Comparison of ENCODE assay signal across 26 cellular contexts in the genomic region with DNA sequence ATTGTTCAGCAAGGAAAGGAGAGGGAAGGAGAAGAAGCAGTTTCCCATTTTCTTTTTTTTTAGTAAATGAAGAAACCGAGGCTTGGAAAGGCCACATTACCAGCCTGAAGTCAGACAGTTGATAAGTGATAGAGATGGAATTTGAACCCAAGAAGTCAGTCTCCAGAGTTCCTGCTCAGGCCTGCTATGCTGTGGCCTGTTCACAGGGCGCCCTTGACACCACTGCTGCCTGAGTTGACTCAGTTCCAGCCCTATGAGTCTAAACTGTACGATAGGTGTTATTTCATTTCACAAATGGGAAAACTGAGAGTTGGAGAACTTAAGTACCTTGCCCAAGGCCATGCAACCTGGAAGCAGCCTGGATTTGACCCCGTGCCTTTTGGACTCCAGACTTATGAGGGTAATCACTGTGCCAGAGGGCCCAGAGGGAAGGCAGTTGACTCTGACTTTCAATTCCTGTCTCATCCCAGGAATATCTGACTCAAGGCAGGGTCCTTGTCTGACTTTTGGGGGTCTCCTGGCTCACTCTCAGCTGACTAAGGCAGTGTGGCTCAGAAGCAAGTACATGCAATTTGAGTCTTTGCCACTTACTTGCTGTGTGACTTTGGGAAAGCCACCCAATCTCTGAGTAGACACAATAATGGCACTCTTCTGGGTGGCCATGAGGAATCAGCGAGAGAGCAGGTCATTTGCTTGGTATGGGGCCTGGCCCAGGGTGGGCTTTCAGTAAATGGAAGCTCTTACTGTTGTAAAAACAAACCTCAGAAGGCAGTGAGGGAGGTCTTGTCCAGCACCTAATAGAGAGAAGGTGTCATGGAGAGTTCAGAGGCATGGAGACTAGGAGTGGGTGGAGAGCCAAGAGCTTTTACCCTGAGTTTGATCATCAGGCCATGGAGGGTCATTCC. TPM values are rescaled to one million over a fixed set of nuclear protein-coding genes. Genes with fewer than 3 reads are reported as not detected.
DNase-seq lines count a peak whose midpoint lies in the region; ATAC-seq, FAIRE-seq and TF ChIP-seq lines count a peak whose summit lies in the region.
"Had no signal": no experiment of that assay in that cellular context is flagged by ENCODE, and none has a peak within 500 bp of the region (broad histone marks: within the 10 kb centered on the region; RNA-seq: fewer than 3 reads in every experiment).

No MANE protein-coding gene starts in this region.

- H3K27ac Mint-ChIP-seq in stimulated activated naive B cell treated with anti-CD40 and anti-IgM and Interleukin-4, amounts not matched to agents 10 μg/mL and 1 μg/mL and 100 μg/mL, for 72 hours, result no peak overlapping the region
- H3K27ac Mint-ChIP-seq in activated CD8-positive, alpha-beta T cell treated with anti-CD3 and anti-CD28 coated beads for 36 hours, result no peak overlapping the region
- H3K27ac Mint-ChIP-seq: CD4-positive, alpha-beta T cell; CD8-positive, alpha-beta memory T cell; GM23338; H9; HFFc6 had no signal

- no peak overlapping the region for H3K4me2 ChIP-seq in HepG2 (ENCODE audit: low read depth, low read length)
- H3K4me2 ChIP-seq: A549; BLaER1 treated with 17β-estradiol and CSF1 and Interleukin-3, amounts not matched to agents 10 nM and 100 nM; GM23338 had no signal

- H3K27ac ChIP-seq in HepG2 (ENCODE audit: extremely low read length, insufficient read depth, low read length) (no peak overlapping the region), right lobe of liver (no peak overlapping the region), WERI-Rb-1 (peak overlapping the region; percentile 86), left lung (no peak overlapping the region)
- H3K27ac ChIP-seq: A549; BLaER1 treated with 17β-estradiol and CSF1 and Interleukin-3, amounts not matched to agents 10 nM and 100 nM had no signal

- no peak overlapping the region for H3K4me3 Mint-ChIP-seq in stimulated activated naive B cell treated with anti-CD40 and anti-IgM and Interleukin-4, amounts not matched to agents 10 μg/mL and 1 μg/mL and 100 μg/mL, for 72 hours
- H3K4me3 Mint-ChIP-seq in activated CD8-positive, alpha-beta T cell treated with anti-CD3 and anti-CD28 coated beads for 36 hours, result no peak overlapping the region
- H3K4me3 Mint-ChIP-seq: CD14-positive monocyte; CD4-positive, alpha-beta T cell; GM23338; H9; HFFc6 had no signal

- H3K79me2 ChIP-seq in HepG2 (ENCODE audit: insufficient read depth, low read length), result no peaks in the 10 kb centered on the region

- H3K4me1 ChIP-seq in HepG2 (ENCODE audit: insufficient read depth, low read length), result 0 out of 2 replicates have a peak, but pooled peaks cover 9% of the 10 kb centered on the region
- H3K4me1 ChIP-seq in right lobe of liver, result no peaks in the 10 kb centered on the region
- no peaks in the 10 kb centered on the region for H3K4me1 ChIP-seq in left lung
- H3K4me1 ChIP-seq: BE2C; BLaER1 treated with 17β-estradiol and CSF1 and Interleukin-3, amounts not matched to agents 10 nM and 100 nM had no signal

- no peaks in the 10 kb centered on the region for H3K4me1 Mint-ChIP-seq in stimulated activated naive B cell treated with anti-CD40 and anti-IgM and Interleukin-4, amounts not matched to agents 10 μg/mL and 1 μg/mL and 100 μg/mL, for 72 hours
- no peaks in the 10 kb centered on the region for H3K4me1 Mint-ChIP-seq in activated CD8-positive, alpha-beta T cell treated with anti-CD3 and anti-CD28 coated beads for 36 hours (ENCODE audit: low read depth)
- H3K4me1 Mint-ChIP-seq: CD14-positive monocyte; CD8-positive, alpha-beta memory T cell had no signal

- peaks cover 0 to 7% of the 10 kb centered on the region in 2 donors for H3K9me3 Mint-ChIP-seq in stimulated activated naive B cell treated with anti-CD40 and anti-IgM and Interleukin-4, amounts not matched to agents 10 μg/mL and 1 μg/mL and 100 μg/mL, for 72 hours
- peaks cover 4% of the 10 kb centered on the region for H3K9me3 Mint-ChIP-seq in activated CD8-positive, alpha-beta T cell treated with anti-CD3 and anti-CD28 coated beads for 36 hours
- H3K9me3 Mint-ChIP-seq: CD4-positive, alpha-beta T cell; GM23338; H9; HFFc6 had no signal

- H3K9me3 ChIP-seq in HepG2 (ENCODE audit: low read length) (no peaks in the 10 kb centered on the region), right lobe of liver (no peaks in the 10 kb centered on the region), WERI-Rb-1 (ENCODE audit: severe bottlenecking) (peaks cover 10% of the 10 kb centered on the region), left lung (no peaks in the 10 kb centered on the region)
- H3K9me3 ChIP-seq: A549, BE2C had no signal

- peaks cover 17 to 26% of the 10 kb centered on the region in 2 donors for H3K27me3 Mint-ChIP-seq in stimulated activated naive B cell treated with anti-CD40 and anti-IgM and Interleukin-4, amounts not matched to agents 10 μg/mL and 1 μg/mL and 100 μg/mL, for 72 hours
- peaks cover 3% of the 10 kb centered on the region for H3K27me3 Mint-ChIP-seq in activated CD8-positive, alpha-beta T cell treated with anti-CD3 and anti-CD28 coated beads for 36 hours

- 24% methylated on average over 4 of the region's 5 CpGs for WGBS in HepG2 (ENCODE audit: low lambda C conversion rate)
- WGBS in right lobe of liver (ENCODE audit: insufficient coverage, low coverage, low lambda C conversion rate, missing lambda C conversion rate), result 84% methylated on average over 3 of the region's 5 CpGs

- no peak for TF ChIP-seq EP300 in HepG2 (IDR thresholded peaks at IDR 0.05; ENCODE audit: low read depth in 2 of 2, low read length in 2 of 2)
- no peak for TF ChIP-seq EP300 in HepG2 (CRISPR knock-in tag; IDR thresholded peaks at IDR 0.05; ENCODE audit: borderline replicate concordance)

- DNase-seq in HepG2 (ENCODE audit: low spot score) (no peak), right lobe of liver (no peak), WERI-Rb-1 (no peak), left colon (no peak), left lung (no peak)
- DNase-seq in stimulated activated naive B cell treated with anti-CD40 and anti-IgM and Interleukin-4, amounts not matched to agents 10 μg/mL and 1 μg/mL and 100 μg/mL, for 72 hours, result no peak
- no peak for DNase-seq in activated CD8-positive, alpha-beta T cell treated with anti-CD3 and anti-CD28 coated beads for 36 hours
- DNase-seq: 8988T; ACHN; AML-193; BE2C; CD4-positive, alpha-beta T cell; CD8-positive, alpha-beta memory T cell; DMS 273 treated with DMSO at 0.1 percent for 48 hours; DMS79; EL; GDM1; H9; HFFc6 had no signal

- TF ChIP-seq RAD21 in HepG2 (CRISPR knock-in tag; IDR thresholded peaks at IDR 0.05), result no peak

- no peaks in the 10 kb centered on the region for H4K20me1 ChIP-seq in HepG2 (ENCODE audit: insufficient read depth, low read length)
- H4K20me1 ChIP-seq: BLaER1 treated with 17β-estradiol and CSF1 and Interleukin-3, amounts not matched to agents 10 nM and 100 nM had no signal

- H3K4me3 ChIP-seq in HepG2 (replicated peaks in 1 of 3; ENCODE audit: insufficient read depth in 1 of 3, low read depth in 2 of 3, low read length in 3 of 3), result no peak overlapping the region
- H3K4me3 ChIP-seq in right lobe of liver, result no peak overlapping the region
- no peak overlapping the region for H3K4me3 ChIP-seq in WERI-Rb-1 (ENCODE audit: low read depth, low read length)
- H3K4me3 ChIP-seq in left lung, result no peak overlapping the region
- H3K4me3 ChIP-seq: A549; BLaER1 treated with 17β-estradiol and CSF1 and Interleukin-3, amounts not matched to agents 10 nM and 100 nM; GM12878; GM23338 had no signal

- no TSS peak for BruUV-seq in HepG2 (replicated peaks; lab: Mats Ljungman, UMichigan)

- ATAC-seq in HepG2, result peak; percentile 37
- ATAC-seq in right lobe of liver, result no peak
- peak; percentile 57 for ATAC-seq in left colon
- ATAC-seq in stimulated activated naive B cell treated with anti-CD40 and anti-IgM and Interleukin-4, amounts not matched to agents 10 μg/mL and 1 μg/mL and 100 μg/mL, for 72 hours (replicated peaks), result no peak
- no peak for ATAC-seq in activated CD8-positive, alpha-beta T cell treated with anti-CD3 and anti-CD28 coated beads for 36 hours
- no peak for ATAC-seq in left lung
- ATAC-seq: A549, GM12878, GM23338, HCT116 had no signal

- FAIRE-seq in HepG2 (lab: Jason Lieb, UNC), result no peak
- FAIRE-seq: A549, D721Med, GM12878 had no signal

- no peak for TF ChIP-seq CTCF in HepG2 (CRISPR knock-in tag; IDR thresholded peaks at IDR 0.05)
- TF ChIP-seq CTCF in right lobe of liver (IDR thresholded peaks at IDR 0.05), result no peak
- TF ChIP-seq CTCF in WERI-Rb-1 (IDR thresholded peaks at IDR 0.05; ENCODE audit: low read depth, low read length), result no peak
- TF ChIP-seq CTCF in activated CD8-positive, alpha-beta T cell treated with anti-CD3 and anti-CD28 coated beads for 36 hours (IDR thresholded peaks at IDR 0.05), result no peak
- TF ChIP-seq CTCF in left lung (IDR thresholded peaks at IDR 0.05), result no peak

- TF ChIP-seq POLR2A in HepG2 (IDR thresholded peaks at IDR 0.05; ENCODE audit: insufficient read depth in 1 of 2, low read depth in 2 of 2, low read length in 2 of 2) (no peak), right lobe of liver (IDR thresholded peaks at IDR 0.05) (no peak)

- intact Hi-C loops in HepG2 (cut with micrococcal nuclease; ENCODE audit: unreplicated experiment) (no loop called here), right lobe of liver (cut with DNase I) (no loop called here), left colon (cut with DNase I, micrococcal nuclease) (no loop called here), left lung (cut with DNase I) (no loop called here)
- intact Hi-C loops in activated CD8-positive, alpha-beta T cell treated with anti-CD3 and anti-CD28 coated beads for 36 hours (cut with micrococcal nuclease), result no loop called here

- no peak overlapping the region for H2AFZ ChIP-seq in HepG2 (ENCODE audit: low read length)

- CTCF ChIA-PET in HepG2 (lab: Yijun Ruan, JAX; ENCODE audit: low intra/inter-chr PET ratio, low total read pairs), result no interaction called here
- CTCF ChIA-PET in activated CD8-positive, alpha-beta T cell treated with anti-CD3 and anti-CD28 coated beads for 36 hours (lab: Charles Lee), result interaction anchor here (0.7 to 1.1 kb wide), 3 partner anchors 15 to 379 kb away, joined by 3 to 5 read pairs (median 3); no protein-coding TSS in a partner anchor

- no peaks in the 10 kb centered on the region for H3K36me3 Mint-ChIP-seq in stimulated activated naive B cell treated with anti-CD40 and anti-IgM and Interleukin-4, amounts not matched to agents 10 μg/mL and 1 μg/mL and 100 μg/mL, for 72 hours
- no peaks in the 10 kb centered on the region for H3K36me3 Mint-ChIP-seq in activated CD8-positive, alpha-beta T cell treated with anti-CD3 and anti-CD28 coated beads for 36 hours (ENCODE audit: low read depth)
- H3K36me3 Mint-ChIP-seq: CD14-positive monocyte had no signal

- H3K27me3 ChIP-seq in HepG2 (ENCODE audit: control insufficient read depth in 1 of 2, insufficient read depth in 2 of 2, low read length in 2 of 2), result peaks cover 0 to 1% of the 10 kb centered on the region in 2 experiments; a peak in 2 of 5 replicates
- H3K27me3 ChIP-seq in right lobe of liver, result no peaks in the 10 kb centered on the region
- no peaks in the 10 kb centered on the region for H3K27me3 ChIP-seq in WERI-Rb-1 (ENCODE audit: insufficient read depth, low read depth, severe bottlenecking)
- H3K27me3 ChIP-seq in left lung, result peaks cover 0 to 2% of the 10 kb centered on the region in 2 donors
- H3K27me3 ChIP-seq: BE2C; BLaER1 treated with 17β-estradiol and CSF1 and Interleukin-3, amounts not matched to agents 10 nM and 100 nM had no signal

- no peak overlapping the region for H3K9ac ChIP-seq in HepG2 (ENCODE audit: insufficient read depth, low read depth, low read length)
- H3K9ac ChIP-seq: BLaER1 treated with 17β-estradiol and CSF1 and Interleukin-3, amounts not matched to agents 10 nM and 100 nM had no signal

- H3K36me3 ChIP-seq in HepG2 (replicated peaks in 1 of 2; ENCODE audit: control insufficient read depth in 1 of 2, insufficient read depth in 2 of 2, low read length in 2 of 2) (no peaks in the 10 kb centered on the region), right lobe of liver (no peaks in the 10 kb centered on the region), WERI-Rb-1 (no peaks in the 10 kb centered on the region), left lung (no peaks in the 10 kb centered on the region)
- H3K36me3 ChIP-seq: BE2C; BLaER1 treated with 17β-estradiol and CSF1 and Interleukin-3, amounts not matched to agents 10 nM and 100 nM had no signal

- POLR2A ChIA-PET in HepG2 (lab: Yijun Ruan, JAX), result no interaction called here
- POLR2A ChIA-PET in activated CD8-positive, alpha-beta T cell treated with anti-CD3 and anti-CD28 coated beads for 36 hours (lab: Charles Lee), result no interaction called here

- in situ Hi-C loops in HepG2 (cut with HindIII; ENCODE audit: extremely low pct_ligation_motif_present, low pct_unique_long_range_greater_than_20kb), result no loop called here

RNA-seq across cellular contexts. Expression of gene RBM20, which starts 17.9 kb away (rescaled TPM):
- total RNA-seq in HepG2 (2016; rRNA removed; fragmentation: Illumina TruSeq; extraction: Trizol) (0.02 TPM in 1 of 2 replicates, not detected in the other), right lobe of liver (under 1 TPM; 0.04 to 0.29 (median 0.06) TPM), left colon (1 to 10 TPM in 1 of 2 donors, under 1 TPM in 1; 0.92 to 1.9 TPM), left lung (under 1 TPM; 0.55 to 0.65 TPM)
- total RNA-seq in HepG2 (2016; cell fraction: cytosol; rRNA removed; fragmentation: Illumina TruSeq; extraction: Trizol; ENCODE audit: low read depth), result not detected in 2 replicates
- 0.03 and 0.06 TPM in 2 replicates for total RNA-seq in HepG2 (2016; cell fraction: insoluble cytoplasmic fraction; rRNA removed; fragmentation: Illumina TruSeq; extraction: Trizol)
- not detected in 2 replicates for total RNA-seq in HepG2 (2016; cell fraction: membrane; rRNA removed; fragmentation: Illumina TruSeq; extraction: Trizol)
- 0.13 TPM in 1 of 2 replicates, not detected in the other for total RNA-seq in HepG2 (2016; cell fraction: nucleus; rRNA removed; fragmentation: Illumina TruSeq; extraction: Trizol)
- polyA plus RNA-seq in HepG2 (2011; rRNA removed), result 0.16 and 0.22 TPM in 2 replicates
- 0.04 TPM in 2 replicates for polyA plus RNA-seq in HepG2 (2011; cell fraction: cytosol; rRNA removed)
- 0.32 and 0.40 TPM in 2 replicates for polyA plus RNA-seq in HepG2 (2011; cell fraction: nucleus; rRNA removed)
- polyA plus RNA-seq in HepG2 (2012), result 0.09 TPM in 2 replicates
- not detected in 2 replicates for polyA plus RNA-seq in HepG2 (2016; cell fraction: cytosol; fragmentation: Illumina TruSeq; extraction: Trizol; ENCODE audit: low read depth)
- not detected in 2 replicates for polyA plus RNA-seq in HepG2 (2016; cell fraction: insoluble cytoplasmic fraction; fragmentation: Illumina TruSeq; extraction: Trizol; ENCODE audit: low read depth)
- polyA plus RNA-seq in HepG2 (2016; cell fraction: membrane; fragmentation: Illumina TruSeq; extraction: Trizol; ENCODE audit: low read depth), result 0.02 and 0.16 TPM in 2 replicates
- 0.17 and 0.34 TPM in 2 replicates for polyA plus RNA-seq in HepG2 (2016; cell fraction: nucleus; fragmentation: Illumina TruSeq; extraction: Trizol; ENCODE audit: insufficient read depth, low read depth)
- polyA minus RNA-seq in HepG2 (2011; rRNA and poly(A)+ RNA removed; ENCODE audit: low replicate concordance), result not detected in 2 replicates
- not detected in 2 replicates for polyA minus RNA-seq in HepG2 (2011; cell fraction: cytosol; rRNA and poly(A)+ RNA removed)
- 0.12 and 0.13 TPM in 2 replicates for polyA minus RNA-seq in HepG2 (2011; cell fraction: nucleus; rRNA and poly(A)+ RNA removed)
- total RNA-seq in activated CD8-positive, alpha-beta T cell treated with anti-CD3 and anti-CD28 coated beads for 36 hours, result under 1 TPM; 0.38 to 0.72 TPM
- total RNA-seq: HFFc6 had no signal
- polyA plus RNA-seq: CD14-positive monocyte; CD8-positive, alpha-beta memory T cell had no signal

RNA-seq across cellular contexts. Expression of gene SMC3, which starts 58.7 kb away (rescaled TPM):
- total RNA-seq in HepG2 (2016; rRNA removed; fragmentation: Illumina TruSeq; extraction: Trizol), result 48.0 and 85.7 TPM in 2 replicates
- total RNA-seq in HepG2 (2016; cell fraction: cytosol; rRNA removed; fragmentation: Illumina TruSeq; extraction: Trizol; ENCODE audit: low read depth), result 3.2 and 3.5 TPM in 2 replicates
- total RNA-seq in HepG2 (2016; cell fraction: insoluble cytoplasmic fraction; rRNA removed; fragmentation: Illumina TruSeq; extraction: Trizol), result 46.4 and 83.6 TPM in 2 replicates
- 7.5 and 8.5 TPM in 2 replicates for total RNA-seq in HepG2 (2016; cell fraction: membrane; rRNA removed; fragmentation: Illumina TruSeq; extraction: Trizol)
- 37.1 and 40.3 TPM in 2 replicates for total RNA-seq in HepG2 (2016; cell fraction: nucleus; rRNA removed; fragmentation: Illumina TruSeq; extraction: Trizol)
- polyA plus RNA-seq in HepG2 (2011; rRNA removed), result 7.6 and 11.7 TPM in 2 replicates
- 4.1 and 6.7 TPM in 2 replicates for polyA plus RNA-seq in HepG2 (2011; cell fraction: cytosol; rRNA removed)
- polyA plus RNA-seq in HepG2 (2011; cell fraction: nucleus; rRNA removed), result 5.1 and 6.5 TPM in 2 replicates
- polyA plus RNA-seq in HepG2 (2012), result 27.9 and 52.1 TPM in 2 replicates
- polyA plus RNA-seq in HepG2 (2016; cell fraction: cytosol; fragmentation: Illumina TruSeq; extraction: Trizol; ENCODE audit: low read depth), result 0.59 and 0.88 TPM in 2 replicates
- polyA plus RNA-seq in HepG2 (2016; cell fraction: insoluble cytoplasmic fraction; fragmentation: Illumina TruSeq; extraction: Trizol; ENCODE audit: low read depth), result 68.8 and 70.8 TPM in 2 replicates
- polyA plus RNA-seq in HepG2 (2016; cell fraction: membrane; fragmentation: Illumina TruSeq; extraction: Trizol; ENCODE audit: low read depth), result 1.4 and 1.9 TPM in 2 replicates
- polyA plus RNA-seq in HepG2 (2016; cell fraction: nucleus; fragmentation: Illumina TruSeq; extraction: Trizol; ENCODE audit: insufficient read depth, low read depth), result 43.2 and 43.3 TPM in 2 replicates
- 4.0 and 7.2 TPM in 2 replicates for polyA minus RNA-seq in HepG2 (2011; rRNA and poly(A)+ RNA removed; ENCODE audit: low replicate concordance)
- polyA minus RNA-seq in HepG2 (2011; cell fraction: cytosol; rRNA and poly(A)+ RNA removed), result 14.2 and 14.6 TPM in 2 replicates
- polyA minus RNA-seq in HepG2 (2011; cell fraction: nucleus; rRNA and poly(A)+ RNA removed), result 16.0 and 18.0 TPM in 2 replicates
- 10 to 100 TPM in 5 of 6 experiments, 1 to 10 TPM in 1; 9.9 to 14.0 (median 11.9) TPM for total RNA-seq in right lobe of liver
- 10 to 100 TPM; 23.7 to 25.5 TPM for total RNA-seq in left colon
- total RNA-seq in activated CD8-positive, alpha-beta T cell treated with anti-CD3 and anti-CD28 coated beads for 36 hours, result 10 to 100 TPM; 69.7 to 71.2 TPM
- 10 to 100 TPM; 26.6 to 33.5 TPM for total RNA-seq in left lung

Comparison
In these comparisons a context has a peak if more than half of its experiments do, and no peak if none do; other contexts are left out.
1. ATAC-seq: peak in HepG2 (single experiment) and left colon (single experiment); none in right lobe of liver (0 of 4), stimulated activated naive B cell treated with anti-CD40 and anti-IgM and Interleukin-4, amounts not matched to agents 10 μg/mL and 1 μg/mL and 100 μg/mL, for 72 hours (0 of 2), activated CD8-positive, alpha-beta T cell treated with anti-CD3 and anti-CD28 coated beads for 36 hours (single experiment) and left lung (single experiment).